In genomic region chr1:183685112-183685713, GRCh38 we compare ENCODE assay signal across 9 cellular contexts. TPM values are rescaled to one million over a fixed set of nuclear protein-coding genes. Genes with fewer than 3 reads are reported as not detected.
DNase-seq lines count a peak whose midpoint lies in the region; ATAC-seq and TF ChIP-seq lines count a peak whose summit lies in the region.
"Had no signal": no experiment of that assay in that cellular context is flagged by ENCODE, and none has a peak within 500 bp of the region (broad histone marks: within the 10 kb centered on the region; RNA-seq: fewer than 3 reads in every experiment).

No MANE protein-coding gene starts in this region.

- peaks cover 0 to 18% (median 4%) of the 10 kb centered on the region in 3 donors for H3K27me3 Mint-ChIP-seq in immature natural killer cell (ENCODE audit: low read depth in 3 of 3)

- intact Hi-C loops in HCT116 (cut with micrococcal nuclease): loop anchor here (1.0 to 10.0 kb wide), 2 partner anchors 30 to 230 kb away; no protein-coding TSS in a partner anchor

- H3K27ac ChIP-seq in HCT116 (ENCODE audit: low read depth, low read length): no peak overlapping the region

- no peaks in the 10 kb centered on the region for H3K36me3 Mint-ChIP-seq in immature natural killer cell

- BruUV-seq in HCT116 (replicated peaks; lab: Mats Ljungman, UMichigan): no TSS peak

- peak; percentile 65 to 83 (median 75) for TF ChIP-seq CTCF in HCT116 (IDR thresholded peaks at IDR 0.05 in 2 of 3, conservative IDR thresholded peaks at IDR 0.05 in 1 of 3; ENCODE audit: borderline replicate concordance in 1 of 3, insufficient read depth in 1 of 3, low read depth in 2 of 3, low read length in 2 of 3)

- RAD21 ChIA-PET in HCT116 (lab: Charles Lee; ENCODE audit: low non-redundant PET in 1 of 2, low total read pairs in 2 of 2, uncharacterized antibody in 2 of 2, unreplicated experiment in 2 of 2): interaction anchor here (0.6 to 1.0 kb wide), 5 partner anchors 27 to 231 kb away, joined by 3 read pairs; no protein-coding TSS in a partner anchor

- H3K9me3 ChIP-seq in HCT116 (ENCODE audit: control insufficient read depth in 1 of 2, insufficient read depth in 1 of 2, low read depth in 1 of 2, low read length in 2 of 2): no peaks in the 10 kb centered on the region

- no peaks in the 10 kb centered on the region for H3K9me2 ChIP-seq in HCT116 (ENCODE audit: insufficient read depth)

- H3K4me1 Mint-ChIP-seq in immature natural killer cell: no peaks in the 10 kb centered on the region

- no peaks in the 10 kb centered on the region for H3K79me2 ChIP-seq in HCT116 (ENCODE audit: insufficient read depth, low read length)

- no peaks in the 10 kb centered on the region for H3K4me1 ChIP-seq in HCT116 (ENCODE audit: control insufficient read depth in 1 of 2, insufficient read depth in 2 of 2, low read length in 2 of 2)

- peak; percentile 83 for TF ChIP-seq RAD21 in HCT116 (IDR thresholded peaks at IDR 0.05; ENCODE audit: low read depth)

- H3K27me3 ChIP-seq in HCT116 (ENCODE audit: insufficient read depth, low read length): no peaks in the 10 kb centered on the region

- no peak overlapping the region for H3K4me3 Mint-ChIP-seq in immature natural killer cell
- H3K4me3 Mint-ChIP-seq: stimulated activated naive CD8-positive, alpha-beta T cell treated with anti-CD3 and anti-CD28 coated beads, Interleukin-15, Interleukin-2, amounts not matched to agents 100 ng/mL and 50 ng/mL, for 24 hours had no signal

- POLR2A ChIA-PET in HCT116 (lab: Charles Lee): interaction anchor here (0.6 to 1.0 kb wide), 2 partner anchors 30 to 230 kb away, joined by 3 read pairs; no protein-coding TSS in a partner anchor

- no peak overlapping the region for H3K4me3 ChIP-seq in HCT116 (replicated peaks in 1 of 2; ENCODE audit: low read depth in 1 of 2, low read length in 2 of 2)

- CTCF ChIA-PET in HCT116 (lab: Charles Lee): interaction anchor here (0.7 to 2.0 kb wide), 15 partner anchors 10 to 404 kb away, joined by 3 to 40 read pairs (median 5); partner anchors contain the start of gene APOBEC4

- no peaks in the 10 kb centered on the region for H3K9me3 Mint-ChIP-seq in immature natural killer cell
- H3K9me3 Mint-ChIP-seq: stimulated activated naive CD8-positive, alpha-beta T cell treated with anti-CD3 and anti-CD28 coated beads, Interleukin-15, Interleukin-2, amounts not matched to agents 100 ng/mL and 50 ng/mL, for 24 hours had no signal

- H3K36me3 ChIP-seq in HCT116 (ENCODE audit: control insufficient read depth in 1 of 2, insufficient read depth in 2 of 2, low read length in 2 of 2): no peaks in the 10 kb centered on the region

- ATAC-seq in HCT116 (peak; percentile 83), HG02973 (IDR thresholded peaks at IDR 0.05; ENCODE audit: unreplicated experiment) (no peak)

- H3K4me2 ChIP-seq in HCT116 (ENCODE audit: low read length): no peak overlapping the region

- H4K20me1 ChIP-seq in HCT116 (ENCODE audit: insufficient read depth): no peaks in the 10 kb centered on the region

- no peak overlapping the region for H2AFZ ChIP-seq in HCT116 (ENCODE audit: low read depth, low read length, poor library complexity, severe bottlenecking)

- peak; percentile 6 for DNase-seq in activated CD4-positive, CD25-positive, alpha-beta regulatory T cell treated with anti-CD3 and anti-CD28 coated beads, Interleukin-2, amount 50 U/mL, for 16 hours (ENCODE audit: low read depth, low spot score)
- no peak for DNase-seq in activated CD4-positive, CD25-positive, alpha-beta regulatory T cell treated with anti-CD3 and anti-CD28 coated beads, Interleukin-2, amount 50 U/mL, for 72 hours
- DNase-seq in HCT116 (ENCODE audit: low read depth, low spot score): peak; percentile 45
- DNase-seq in NCI-H774 (lab: John Stamatoyannopoulos, UW): peak; percentile 10
- DNase-seq in astrocyte of the hippocampus (ENCODE audit: low read depth, low spot score): peak; percentile 67
- peak; percentile 27 to 52 (median 47) for DNase-seq in immature natural killer cell
- DNase-seq in stromal cell of bone marrow (ENCODE audit: low read depth): peak; percentile 20

- H3K27ac Mint-ChIP-seq in immature natural killer cell: no peak overlapping the region
- H3K27ac Mint-ChIP-seq: stimulated activated naive CD8-positive, alpha-beta T cell treated with anti-CD3 and anti-CD28 coated beads, Interleukin-15, Interleukin-2, amounts not matched to agents 100 ng/mL and 50 ng/mL, for 24 hours had no signal

- H3K9ac ChIP-seq in HCT116 (ENCODE audit: low read length): no peak overlapping the region

- no peak for TF ChIP-seq POLR2A in HCT116 (IDR thresholded peaks at IDR 0.05; ENCODE audit: borderline replicate concordance, extremely low read depth, insufficient read depth, insufficient read length)

TF ChIP-seq in HCT116, 20 proteins besides CTCF, POLR2A, EP300 and RAD21:
- TF ChIP-seq ZNF274 (IDR thresholded peaks at IDR 0.05; ENCODE audit: low read depth, low read length): no peak
- TF ChIP-seq EZH2 (IDR thresholded peaks at IDR 0.05): no peak
- TF ChIP-seq MAX (IDR thresholded peaks at IDR 0.05): no peak
- TF ChIP-seq CEBPB (IDR thresholded peaks at IDR 0.05; ENCODE audit: low read depth): no peak
- no peak for TF ChIP-seq YY1 (IDR thresholded peaks at IDR 0.05; ENCODE audit: extremely low read depth, insufficient replicate concordance, low read depth, low read length)

RNA-seq across cellular contexts. Expression of gene APOBEC4, which starts 32.1 kb away (rescaled TPM):
- total RNA-seq in HCT116 (2021; ENCODE audit: unreplicated experiment): not detected
- not detected in 2 replicates for polyA plus RNA-seq in HCT116 (2012)
- not detected for polyA plus RNA-seq in immature natural killer cell

RNA-seq across cellular contexts. Expression of gene ARPC5, which starts 49.6 kb away (rescaled TPM):
- 71.5 TPM for total RNA-seq in HCT116 (2021; ENCODE audit: unreplicated experiment)
- polyA plus RNA-seq in HCT116 (2012): 45.0 and 48.1 TPM in 2 replicates
- 100 to 1,000 TPM; 638 to 995 (median 763) TPM for polyA plus RNA-seq in immature natural killer cell
